In genomic region chr22:23781533-23781932, GRCh38 we compare ENCODE assay signal across 11 cellular contexts. TPM values are rescaled to one million over a fixed set of nuclear protein-coding genes. Genes with fewer than 3 reads are reported as not detected.
DNase-seq lines count a peak whose midpoint lies in the region; ATAC-seq and TF ChIP-seq lines count a peak whose summit lies in the region.
"Had no signal": no experiment of that assay in that cellular context is flagged by ENCODE, and none has a peak within 500 bp of the region (broad histone marks: within the 10 kb centered on the region; RNA-seq: fewer than 3 reads in every experiment).

No MANE protein-coding gene starts in this region.

- no peak overlapping the region for H3K27ac ChIP-seq in smooth muscle cell (ENCODE audit: low read depth)
- H3K27ac ChIP-seq: transverse colon had no signal

- no peaks in the 10 kb centered on the region for H3K36me3 ChIP-seq in smooth muscle cell (ENCODE audit: low read depth)
- H3K36me3 ChIP-seq: transverse colon had no signal

- TF ChIP-seq CTCF in fibroblast of the aortic adventitia (IDR thresholded peaks at IDR 0.05; ENCODE audit: insufficient read depth, low read length) (no peak), smooth muscle cell (IDR thresholded peaks at IDR 0.05; ENCODE audit: borderline replicate concordance, insufficient read depth, poor library complexity, severe bottlenecking) (no peak)

- no peaks in the 10 kb centered on the region for H4K20me1 ChIP-seq in smooth muscle cell (ENCODE audit: low read depth)

- H3K79me2 ChIP-seq in smooth muscle cell (ENCODE audit: low read depth), result no peaks in the 10 kb centered on the region

- H3K9me3 ChIP-seq in T-helper 17 cell (ENCODE audit: control insufficient read depth, low read length, poor library complexity, severe bottlenecking) (no peaks in the 10 kb centered on the region), smooth muscle cell (replicated peaks; ENCODE audit: low read depth) (no peaks in the 10 kb centered on the region)
- H3K9me3 ChIP-seq: transverse colon had no signal

- peaks cover 4% of the 10 kb centered on the region for H3K4me1 ChIP-seq in smooth muscle cell (ENCODE audit: low read depth)

- DNase-seq in H4 (ENCODE audit: low spot score), result peak; percentile 43
- DNase-seq in T-helper 17 cell, result no peak
- peak; percentile 69 for DNase-seq in fibroblast of the aortic adventitia (ENCODE audit: low read depth)
- DNase-seq in smooth muscle cell (lab: John Stamatoyannopoulos, UW; ENCODE audit: unreplicated experiment), result no peak
- no peak for DNase-seq in activated CD4-positive, alpha-beta T cell treated with anti-CD3 and anti-CD28 coated beads, Interleukin-2, amount 50 U/mL, for 4 hours
- no peak for DNase-seq in NCI-H2081 treated with DMSO at 0.1 percent for 48 hours (lab: John Stamatoyannopoulos, UW)
- DNase-seq: NCI-H2081, transverse colon had no signal

- 53% methylated on average over 9 of the region's 9 CpGs for WGBS in smooth muscle cell (ENCODE audit: low lambda C conversion rate)

- ATAC-seq in T-helper 17 cell (no peak), GM21576 (IDR thresholded peaks at IDR 0.05; ENCODE audit: unreplicated experiment) (no peak)

- no peaks in the 10 kb centered on the region for H3K27me3 ChIP-seq in smooth muscle cell (ENCODE audit: low read depth)
- H3K27me3 ChIP-seq: transverse colon had no signal

- H2AFZ ChIP-seq in smooth muscle cell (ENCODE audit: low read depth), result no peak overlapping the region

- H3K27me3 Mint-ChIP-seq in T-helper 17 cell, result no peaks in the 10 kb centered on the region
- H3K27me3 Mint-ChIP-seq: progenitor cell of endocrine pancreas had no signal

- H3K4me2 ChIP-seq in smooth muscle cell, result peak overlapping the region; percentile 51

- H3F3A ChIP-seq in smooth muscle cell (ENCODE audit: low read depth), result no peaks in the 10 kb centered on the region

- peak overlapping the region; percentile 27 for H3K27ac Mint-ChIP-seq in T-helper 17 cell
- H3K27ac Mint-ChIP-seq: progenitor cell of endocrine pancreas had no signal

- no peaks in the 10 kb centered on the region for H3K36me3 Mint-ChIP-seq in T-helper 17 cell (ENCODE audit: low read depth)

- no peak overlapping the region for H3K9ac ChIP-seq in smooth muscle cell (ENCODE audit: low read depth)

- no peak overlapping the region for H3K4me3 ChIP-seq in fibroblast of the aortic adventitia (ENCODE audit: low read depth, low read length)
- no peak overlapping the region for H3K4me3 ChIP-seq in smooth muscle cell
- H3K4me3 ChIP-seq: lung, transverse colon had no signal

- H3K4me1 Mint-ChIP-seq in T-helper 17 cell, result peaks cover 2% of the 10 kb centered on the region

- H3K4me3 Mint-ChIP-seq in T-helper 17 cell, result no peak overlapping the region

RNA-seq across cellular contexts. Expression of gene SMARCB1, which starts 5.2 kb away (rescaled TPM):
- total RNA-seq in H4 (2014; rRNA removed; shearing (Covaris generic)), result 50.9 and 61.2 TPM in 2 replicates
- total RNA-seq in T-helper 17 cell (10 to 100 TPM; 45.0 to 53.6 TPM), fibroblast of the aortic adventitia (ENCODE audit: low replicate concordance) (55.2 and 96.1 TPM in 2 replicates), smooth muscle cell (65.8 and 93.4 TPM in 2 replicates)
- polyA plus RNA-seq in smooth muscle cell, result 93.8 and 124 TPM in 2 replicates

RNA-seq across cellular contexts. Expression of gene MMP11, which starts 8.9 kb away (rescaled TPM):
- 0.35 and 1.4 TPM in 2 replicates for total RNA-seq in H4 (2014; rRNA removed; shearing (Covaris generic))
- total RNA-seq in T-helper 17 cell (1 to 10 TPM in 1 of 2 donors, under 1 TPM in 1; 0.76 to 1.2 TPM), fibroblast of the aortic adventitia (ENCODE audit: low replicate concordance) (5.1 and 47.8 TPM in 2 replicates), smooth muscle cell (10.9 and 17.4 TPM in 2 replicates)
- 25.1 and 30.6 TPM in 2 replicates for polyA plus RNA-seq in smooth muscle cell

RNA-seq across cellular contexts. Expression of gene CHCHD10, which starts 13.8 kb away (rescaled TPM):
- total RNA-seq in H4 (2014; rRNA removed; shearing (Covaris generic)), result 0.72 and 14.9 TPM in 2 replicates
- total RNA-seq in T-helper 17 cell (10 to 100 TPM; 31.6 to 44.0 TPM), fibroblast of the aortic adventitia (ENCODE audit: low replicate concordance) (2.5 and 2.6 TPM in 2 replicates), smooth muscle cell (4.9 and 6.0 TPM in 2 replicates)
- 53.1 and 57.6 TPM in 2 replicates for polyA plus RNA-seq in smooth muscle cell

RNA-seq across cellular contexts. Expression of gene C22orf15, which starts 18.7 kb away (rescaled TPM):
- total RNA-seq in H4 (2014; rRNA removed; shearing (Covaris generic)), result not detected in 2 replicates
- total RNA-seq in T-helper 17 cell (under 1 TPM; 0.30 to 0.81 TPM), fibroblast of the aortic adventitia (ENCODE audit: low replicate concordance) (0.18 and 4.9 TPM in 2 replicates), smooth muscle cell (not detected in 2 replicates)
- polyA plus RNA-seq in smooth muscle cell, result 0.57 and 1.5 TPM in 2 replicates
- total RNA-seq: progenitor cell of endocrine pancreas, transverse colon had no signal

RNA-seq across cellular contexts. Expression of gene VPREB3, which starts 27.3 kb away (rescaled TPM):
- total RNA-seq in H4 (2014; rRNA removed; shearing (Covaris generic)), result not detected in 2 replicates
- total RNA-seq in T-helper 17 cell (1 to 10 TPM in 1 of 2 donors, not detected in 1; 4.4 TPM), fibroblast of the aortic adventitia (ENCODE audit: low replicate concordance) (not detected in 2 replicates), smooth muscle cell (not detected in 2 replicates)
- polyA plus RNA-seq in smooth muscle cell, result 0.66 TPM in 1 of 2 replicates, not detected in the other
- total RNA-seq: lung, progenitor cell of endocrine pancreas had no signal

Comparison
In these comparisons a context has a peak if more than half of its experiments do, and no peak if none do; other contexts are left out.
1. DNase-seq: peak in H4 (single experiment) and fibroblast of the aortic adventitia (single experiment); none in T-helper 17 cell (0 of 3), smooth muscle cell (single experiment), activated CD4-positive, alpha-beta T cell treated with anti-CD3 and anti-CD28 coated beads, Interleukin-2, amount 50 U/mL, for 4 hours (0 of 2) and NCI-H2081 treated with DMSO at 0.1 percent for 48 hours (single experiment).